Comparison of ENCODE assay signal across 16 cellular contexts in the genomic region with DNA sequence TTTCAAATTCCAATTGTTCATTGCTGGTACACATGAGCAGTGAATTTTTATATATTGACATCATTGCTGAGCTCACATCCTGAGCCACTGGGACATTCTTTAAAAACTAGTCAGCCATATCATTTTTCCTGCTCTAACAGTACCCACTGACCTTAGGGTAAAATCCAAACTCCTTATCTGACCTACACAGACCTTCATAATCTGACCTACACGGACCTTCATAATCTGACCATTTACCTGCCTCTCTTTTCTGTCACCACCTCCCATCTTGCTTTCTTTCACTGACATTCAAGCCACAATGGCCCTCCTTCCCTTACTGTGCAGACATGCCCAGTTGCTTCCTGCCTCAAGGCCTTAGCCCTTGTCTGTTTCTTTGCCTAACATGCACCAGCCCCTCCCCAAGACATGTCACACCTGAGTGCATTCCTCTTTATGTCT. TPM values are rescaled to one million over a fixed set of nuclear protein-coding genes. Genes with fewer than 3 reads are reported as not detected.
DNase-seq lines count a peak whose midpoint lies in the region; ATAC-seq and TF ChIP-seq lines count a peak whose summit lies in the region.
"Had no signal": no experiment of that assay in that cellular context is flagged by ENCODE, and none has a peak within 500 bp of the region (broad histone marks: within the 10 kb centered on the region; RNA-seq: fewer than 3 reads in every experiment).

No MANE protein-coding gene starts in this region.

- TF ChIP-seq CTCF in Loucy (conservative IDR thresholded peaks at IDR 0.05; ENCODE audit: low read length): no peak
- no peak for TF ChIP-seq CTCF in brain microvascular endothelial cell (IDR thresholded peaks at IDR 0.05; ENCODE audit: low read depth, low read length, missing control alignments)
- no peak for TF ChIP-seq CTCF in lower lobe of right lung (IDR thresholded peaks at IDR 0.05)

- H3K9ac ChIP-seq in Loucy (ENCODE audit: low read depth, low read length, poor library complexity, severe bottlenecking): no peak overlapping the region

- in situ Hi-C loops in brain microvascular endothelial cell (cut with HindIII; ENCODE audit: low pct_ligation_motif_present, low sequenced_read_pairs): no loop called here

- no peak for ATAC-seq in lower lobe of right lung
- no peak for ATAC-seq in HG03095 (IDR thresholded peaks at IDR 0.05; ENCODE audit: unreplicated experiment)
- ATAC-seq: activated T-helper 17 cell treated with anti-CD3 and anti-CD28 coated beads, Interleukin-2, amount 50 U/mL, for 72 hours; left cardiac atrium had no signal

- no peak overlapping the region for H2AFZ ChIP-seq in Loucy (ENCODE audit: low read length)

- H3K79me2 ChIP-seq in Loucy (ENCODE audit: insufficient read depth, low read length): peaks cover 96% of the 10 kb centered on the region

- H3K4me3 ChIP-seq in Loucy (ENCODE audit: low read length, poor library complexity, severe bottlenecking): no peak overlapping the region
- H3K4me3 ChIP-seq in brain microvascular endothelial cell (ENCODE audit: low read depth, low read length): no peak overlapping the region
- no peak overlapping the region for H3K4me3 ChIP-seq in lower lobe of right lung

- peaks cover 75% of the 10 kb centered on the region for H4K20me1 ChIP-seq in Loucy (ENCODE audit: insufficient read depth, low read length, poor library complexity, severe bottlenecking)

- H3K27ac ChIP-seq in brain microvascular endothelial cell (peak overlapping the region; percentile 31), lower lobe of right lung (no peak overlapping the region)

- H3K36me3 ChIP-seq in Loucy (ENCODE audit: insufficient read depth, low read length) (peaks cover 19% of the 10 kb centered on the region; the same call in 1 of the 2 replicates), brain microvascular endothelial cell (replicated peaks) (no peaks in the 10 kb centered on the region), lower lobe of right lung (no peaks in the 10 kb centered on the region)
- H3K36me3 ChIP-seq: BE2C had no signal

- intact Hi-C loops in lower lobe of right lung (cut with DNase I): no loop called here

- peak overlapping the region; percentile 23 for H3K4me2 ChIP-seq in Loucy (ENCODE audit: low read depth, low read length, poor library complexity, severe bottlenecking)

- peak; percentile 64 for DNase-seq in AG08395 (ENCODE audit: low spot score)
- DNase-seq in brain microvascular endothelial cell: peak; percentile 53
- peak; percentile 33 for DNase-seq in hepatic stellate cell (ENCODE audit: low spot score)
- DNase-seq in activated CD4-positive, alpha-beta T cell treated with anti-CD3 and anti-CD28 coated beads, Interleukin-2, amount 50 U/mL, for 48 hours: no peak
- no peak for DNase-seq in lower lobe of right lung
- no peak for DNase-seq in NOMO-1 treated with DMSO at 0.1 percent for 48 hours (lab: John Stamatoyannopoulos, UW; ENCODE audit: unreplicated experiment)
- DNase-seq: activated CD4-positive, alpha-beta T cell treated with anti-CD3 and anti-CD28 coated beads for 4 hours; BE2C; left cardiac atrium; NCI-H1048; NCI-H524 had no signal

- no peaks in the 10 kb centered on the region for H3K27me3 ChIP-seq in Loucy (ENCODE audit: insufficient read depth, low read length, poor library complexity, severe bottlenecking)
- no peaks in the 10 kb centered on the region for H3K27me3 ChIP-seq in brain microvascular endothelial cell (replicated peaks)
- H3K27me3 ChIP-seq in lower lobe of right lung (ENCODE audit: low read depth): no peaks in the 10 kb centered on the region
- H3K27me3 ChIP-seq: BE2C had no signal

- H3K4me1 ChIP-seq in Loucy (ENCODE audit: insufficient read depth, low read length, poor library complexity, severe bottlenecking) (peaks cover 4% of the 10 kb centered on the region), lower lobe of right lung (no peaks in the 10 kb centered on the region)
- H3K4me1 ChIP-seq: BE2C had no signal

- H3K9me2 ChIP-seq in Loucy (replicated peaks; ENCODE audit: low read depth, low read length): no peaks in the 10 kb centered on the region

- H3F3A ChIP-seq in Loucy (ENCODE audit: low read depth): no peaks in the 10 kb centered on the region

- H3K9me3 ChIP-seq in Loucy (ENCODE audit: insufficient read depth, low read depth, low read length) (peaks cover 6% of the 10 kb centered on the region), lower lobe of right lung (no peaks in the 10 kb centered on the region)
- H3K9me3 ChIP-seq: BE2C had no signal

RNA-seq across cellular contexts. Expression of gene CUZD1, which starts 16.1 kb away (rescaled TPM):
- total RNA-seq in lower lobe of right lung: 0.56 TPM

RNA-seq across cellular contexts. Expression of gene FAM24B, which starts 17.6 kb away (rescaled TPM):
- total RNA-seq in lower lobe of right lung: 3.8 TPM

RNA-seq across cellular contexts. Expression of gene FAM24A, which starts 48.7 kb away (rescaled TPM):
- not detected for total RNA-seq in lower lobe of right lung
- total RNA-seq: activated T-helper 17 cell treated with anti-CD3 and anti-CD28 coated beads, Interleukin-2, amount 50 U/mL, for 72 hours; cardiac septum; left cardiac atrium; ureter had no signal

Comparison
In these comparisons a context has a peak if more than half of its experiments do, and no peak if none do; other contexts are left out.
1. DNase-seq: peak in AG08395 (single experiment), brain microvascular endothelial cell (single experiment) and hepatic stellate cell (single experiment); none in activated CD4-positive, alpha-beta T cell treated with anti-CD3 and anti-CD28 coated beads, Interleukin-2, amount 50 U/mL, for 48 hours (0 of 2), lower lobe of right lung (single experiment) and NOMO-1 treated with DMSO at 0.1 percent for 48 hours (single experiment).